Comparison of ENCODE assay signal across 19 cellular contexts in genomic region chr15:68057089-68057488, GRCh38. TPM values are rescaled to one million over a fixed set of nuclear protein-coding genes. Genes with fewer than 3 reads are reported as not detected.
DNase-seq lines count a peak whose midpoint lies in the region; ATAC-seq and TF ChIP-seq lines count a peak whose summit lies in the region.
"Had no signal": no experiment of that assay in that cellular context is flagged by ENCODE, and none has a peak within 500 bp of the region (broad histone marks: within the 10 kb centered on the region; RNA-seq: fewer than 3 reads in every experiment).

No MANE protein-coding gene starts in this region.

- H3K9ac ChIP-seq in MM.1S (ENCODE audit: low read length): no peak overlapping the region

- no peaks in the 10 kb centered on the region for H3K27me3 Mint-ChIP-seq in Caco-2 (ENCODE audit: insufficient read depth, unreplicated experiment)
- H3K27me3 Mint-ChIP-seq in neural crest cell (ENCODE audit: low read depth): no peaks in the 10 kb centered on the region
- peaks cover 5% of the 10 kb centered on the region for H3K27me3 Mint-ChIP-seq in activated CD8-positive, alpha-beta memory T cell treated with anti-CD3 and anti-CD28 coated beads, Interleukin-2, amount 10 ng/mL, durations not matched to agents 7 days and 5 days

- H3K4me3 ChIP-seq in Caco-2 (ENCODE audit: low read depth, low read length) (no peak overlapping the region), MM.1S (ENCODE audit: low read length) (no peak overlapping the region), coronary artery (peak overlapping the region; percentile 32)

- no TSS peak for BruUV-seq in Caco-2 (replicated peaks; lab: Mats Ljungman, UMichigan)

- no peaks in the 10 kb centered on the region for H3K36me3 ChIP-seq in Caco-2 (ENCODE audit: control insufficient read depth, insufficient read depth, low read length)
- no peaks in the 10 kb centered on the region for H3K36me3 ChIP-seq in MM.1S (replicated peaks; ENCODE audit: insufficient read depth, low read length)

- no peak for DNase-seq in Caco-2
- no peak for DNase-seq in MM.1S
- DNase-seq in coronary artery (ENCODE audit: low spot score): no peak
- DNase-seq in neural crest cell (ENCODE audit: low read depth, low spot score): no peak
- DNase-seq in NK-92 (lab: John Stamatoyannopoulos, UW; ENCODE audit: unreplicated experiment): no peak
- no peak for DNase-seq in activated CD8-positive, alpha-beta memory T cell treated with anti-CD3 and anti-CD28 coated beads, Interleukin-2, amount 10 ng/mL, durations not matched to agents 7 days and 5 days
- no peak for DNase-seq in GM19240 (ENCODE audit: insufficient read length, low spot score)
- no peak for DNase-seq in effector CD8-positive, alpha-beta T cell (lab: John Stamatoyannopoulos, UW)
- DNase-seq: activated CD4-positive, alpha-beta memory T cell treated with anti-CD3 and anti-CD28 coated beads, Interleukin-2, amount 10 ng/mL, durations not matched to agents 7 days and 5 days; activated naive CD4-positive, alpha-beta T cell treated with Interleukin-2 at 50 U/mL for 16 hours; central memory CD4-positive, alpha-beta T cell; GF-D8; hypothalamus; NCI-H1417 treated with DMSO at 0.1 percent for 48 hours; NCI-H510A; stimulated activated CD4-positive, alpha-beta T cell treated with anti-CD3 and anti-CD28 coated beads, Interleukin-4, amount 100 ng/mL, for 4 hours; stomach; T-helper 9 cell had no signal

- no peaks in the 10 kb centered on the region for H3K9me3 Mint-ChIP-seq in Caco-2 (ENCODE audit: unreplicated experiment)
- no peaks in the 10 kb centered on the region for H3K9me3 Mint-ChIP-seq in neural crest cell
- peaks cover 7% of the 10 kb centered on the region for H3K9me3 Mint-ChIP-seq in activated CD8-positive, alpha-beta memory T cell treated with anti-CD3 and anti-CD28 coated beads, Interleukin-2, amount 10 ng/mL, durations not matched to agents 7 days and 5 days (ENCODE audit: low read depth)
- H3K9me3 Mint-ChIP-seq: activated CD4-positive, alpha-beta memory T cell treated with anti-CD3 and anti-CD28 coated beads, Interleukin-2, amount 10 ng/mL, durations not matched to agents 7 days and 5 days had no signal

- no peak for ATAC-seq in activated CD8-positive, alpha-beta memory T cell treated with anti-CD3 and anti-CD28 coated beads, Interleukin-2, amount 10 ng/mL, durations not matched to agents 7 days and 5 days

- 0 out of 2 replicates have a peak overlapping the region, but pooled peaks have one; percentile 74 for H3K4me2 ChIP-seq in MM.1S (ENCODE audit: low read depth, low read length)

- TF ChIP-seq CTCF in Caco-2 (IDR thresholded peaks at IDR 0.05; ENCODE audit: insufficient read depth in 1 of 2, low read depth in 1 of 2, low read length in 1 of 2, severe bottlenecking in 1 of 2, unreplicated experiment in 1 of 2) (no peak), MM.1S (IDR thresholded peaks at IDR 0.05; ENCODE audit: low read length) (no peak), coronary artery (IDR thresholded peaks at IDR 0.05) (no peak), neural crest cell (conservative IDR thresholded peaks at IDR 0.05) (no peak)

- H3F3A ChIP-seq in MM.1S (ENCODE audit: insufficient read depth, low read length): no peaks in the 10 kb centered on the region

- H3K4me1 Mint-ChIP-seq in Caco-2 (ENCODE audit: low read depth, unreplicated experiment): peaks cover 22% of the 10 kb centered on the region
- H3K4me1 Mint-ChIP-seq in neural crest cell: peaks cover 58% of the 10 kb centered on the region
- H3K4me1 Mint-ChIP-seq in activated CD8-positive, alpha-beta memory T cell treated with anti-CD3 and anti-CD28 coated beads, Interleukin-2, amount 10 ng/mL, durations not matched to agents 7 days and 5 days: peaks cover 47% of the 10 kb centered on the region

- H3K79me2 ChIP-seq in MM.1S (ENCODE audit: low read length): peaks cover 80% of the 10 kb centered on the region

- no peaks in the 10 kb centered on the region for H3K9me2 ChIP-seq in MM.1S (replicated peaks; ENCODE audit: insufficient read depth, low read length)

- H3K27me3 ChIP-seq in Caco-2 (replicated peaks; ENCODE audit: control insufficient read depth, insufficient read depth, low read length) (no peaks in the 10 kb centered on the region), MM.1S (replicated peaks; ENCODE audit: insufficient read depth, low read length) (no peaks in the 10 kb centered on the region)
- H3K27me3 ChIP-seq: stomach had no signal

- H3K4me1 ChIP-seq in Caco-2: peaks cover 24% of the 10 kb centered on the region
- peaks cover 12% of the 10 kb centered on the region; the same call in 1 of the 2 replicates for H3K4me1 ChIP-seq in MM.1S (ENCODE audit: low read length)

- H3K4me3 Mint-ChIP-seq in Caco-2 (ENCODE audit: unreplicated experiment) (peak overlapping the region; percentile 28), neural crest cell (peak overlapping the region; percentile 98)
- H3K4me3 Mint-ChIP-seq in activated CD8-positive, alpha-beta memory T cell treated with anti-CD3 and anti-CD28 coated beads, Interleukin-2, amount 10 ng/mL, durations not matched to agents 7 days and 5 days: no peak overlapping the region

- POLR2A ChIA-PET in Caco-2 (lab: Charles Lee): no interaction called here

- H3K36me3 Mint-ChIP-seq in Caco-2 (ENCODE audit: insufficient read depth, unreplicated experiment) (peaks cover 9% of the 10 kb centered on the region), neural crest cell (ENCODE audit: low read depth) (no peaks in the 10 kb centered on the region)
- peaks cover 29% of the 10 kb centered on the region for H3K36me3 Mint-ChIP-seq in activated CD8-positive, alpha-beta memory T cell treated with anti-CD3 and anti-CD28 coated beads, Interleukin-2, amount 10 ng/mL, durations not matched to agents 7 days and 5 days

- H3K27ac Mint-ChIP-seq in Caco-2 (ENCODE audit: unreplicated experiment) (no peak overlapping the region), neural crest cell (ENCODE audit: unreplicated experiment) (no peak overlapping the region)
- H3K27ac Mint-ChIP-seq in activated CD8-positive, alpha-beta memory T cell treated with anti-CD3 and anti-CD28 coated beads, Interleukin-2, amount 10 ng/mL, durations not matched to agents 7 days and 5 days: no peak overlapping the region
- H3K27ac Mint-ChIP-seq: activated CD4-positive, alpha-beta memory T cell treated with anti-CD3 and anti-CD28 coated beads, Interleukin-2, amount 10 ng/mL, durations not matched to agents 7 days and 5 days had no signal

- 0 out of 2 replicates have a peak, but pooled peaks cover 19% of the 10 kb centered on the region for H4K20me1 ChIP-seq in MM.1S (ENCODE audit: insufficient read depth, low read length)

- H2AFZ ChIP-seq in MM.1S (ENCODE audit: low read length): no peak overlapping the region

- H3K9me3 ChIP-seq in Caco-2: no peaks in the 10 kb centered on the region
- H3K9me3 ChIP-seq in MM.1S (replicated peaks; ENCODE audit: insufficient read depth, low read length): no peaks in the 10 kb centered on the region
- H3K9me3 ChIP-seq: stomach had no signal

- H3K27ac ChIP-seq in MM.1S (ENCODE audit: low read length): no peak overlapping the region
- no peak overlapping the region for H3K27ac ChIP-seq in coronary artery
- H3K27ac ChIP-seq: C4-2B had no signal

- intact Hi-C loops in Caco-2 (cut with micrococcal nuclease; ENCODE audit: unreplicated experiment): loop anchor here (5.0 kb wide), 1 partner anchor 100 kb away; no protein-coding TSS in a partner anchor

- CTCF ChIA-PET in Caco-2 (lab: Charles Lee): no interaction called here
- CTCF ChIA-PET in activated CD8-positive, alpha-beta memory T cell treated with anti-CD3 and anti-CD28 coated beads, Interleukin-2, amount 10 ng/mL, durations not matched to agents 7 days and 5 days (lab: Charles Lee): no interaction called here

RNA-seq across cellular contexts. Expression of gene PIAS1, which starts 3.0 kb away (rescaled TPM):
- 43.1 and 48.0 TPM in 2 replicates for total RNA-seq in Caco-2 (2022)
- total RNA-seq in neural crest cell: 41.3 and 42.6 TPM in 2 replicates
- 10 to 100 TPM; 39.4 to 52.4 TPM for total RNA-seq in activated CD8-positive, alpha-beta memory T cell treated with anti-CD3 and anti-CD28 coated beads, Interleukin-2, amount 10 ng/mL, durations not matched to agents 7 days and 5 days
